ENCODE assay signal across 17 cellular contexts in the genomic region with DNA sequence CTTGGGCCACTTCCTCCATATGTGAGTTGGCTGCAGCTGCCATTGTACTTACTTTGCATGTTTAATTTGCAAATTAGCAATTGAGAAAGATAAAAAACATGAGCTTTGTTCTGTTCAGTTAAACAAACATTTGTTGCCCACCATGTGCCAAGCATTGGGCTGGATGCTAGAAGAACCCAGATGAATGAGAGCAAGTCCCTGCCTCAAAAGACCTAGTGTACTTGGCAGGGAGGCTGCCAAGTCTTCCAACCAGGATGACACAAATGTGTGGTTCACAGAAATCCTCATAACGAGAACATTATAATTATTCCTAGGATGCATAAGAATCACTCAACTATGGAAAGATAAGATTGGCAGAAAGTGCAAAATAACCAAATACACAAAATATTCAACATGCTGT.
A peak's percentile ranks its signal among the peaks of the same experiment; 100 is the strongest.
DNase-seq lines count a peak whose midpoint lies in the region; TF ChIP-seq lines count a peak whose summit lies in the region.
"Had no signal": no experiment of that assay in that cellular context is flagged by ENCODE, and none has a peak within 500 bp of the region (broad histone marks: within the 10 kb centered on the region; RNA-seq: fewer than 3 reads in every experiment).

No MANE protein-coding gene starts in this region.

- TF ChIP-seq CTCF in osteoblast (IDR thresholded peaks at IDR 0.05; ENCODE audit: extremely low read depth, low read depth, low read length): no peak
- no peak for TF ChIP-seq CTCF in HFFc6 (IDR thresholded peaks at IDR 0.05)

- DNase-seq in Ammon's horn (ENCODE audit: low spot score) (peak; percentile 60), NCI-H69 (lab: John Stamatoyannopoulos, UW) (peak; percentile 43), NCI-H748 treated with DMSO at 0.1 percent for 48 hours (lab: John Stamatoyannopoulos, UW) (no peak), osteoblast (ENCODE audit: insufficient read length, low spot score, missing footprints) (no peak), iPS-NIHi7 (ENCODE audit: extremely low spot score) (no peak), HFFc6 (no peak)
- DNase-seq: BE2C; C1 segment of cervical spinal cord; CD4-positive, CD25-positive, alpha-beta regulatory T cell; CD8-positive, alpha-beta memory T cell; COR-L47; DMS 273 treated with DMSO at 0.1 percent for 48 hours; DMS53; DND-41; EL had no signal

- no peaks in the 10 kb centered on the region for H3K36me3 Mint-ChIP-seq in HFFc6 (ENCODE audit: low read depth)
- H3K36me3 Mint-ChIP-seq: CD4-positive, CD25-positive, alpha-beta regulatory T cell; CD8-positive, alpha-beta memory T cell had no signal

- no peaks in the 10 kb centered on the region for H3K79me2 ChIP-seq in osteoblast (ENCODE audit: insufficient read depth, low read length)

- no peaks in the 10 kb centered on the region for H3K36me3 ChIP-seq in osteoblast (ENCODE audit: insufficient read depth, low read length)
- H3K36me3 ChIP-seq: BE2C, HAP-1 had no signal

- H4K20me1 ChIP-seq in osteoblast (ENCODE audit: insufficient read depth, low read length): no peaks in the 10 kb centered on the region

- no peaks in the 10 kb centered on the region for H3K27me3 ChIP-seq in osteoblast (ENCODE audit: insufficient read depth, low read length)
- H3K27me3 ChIP-seq: BE2C had no signal

- no peak overlapping the region for H3K4me2 ChIP-seq in osteoblast (ENCODE audit: insufficient read depth, low read length)

- H2AFZ ChIP-seq in osteoblast (ENCODE audit: low read length): no peak overlapping the region

- H3K4me3 ChIP-seq in osteoblast (ENCODE audit: insufficient read depth, low read length): no peak overlapping the region
- H3K4me3 ChIP-seq: HAP-1 had no signal

- no peak overlapping the region for H3K27ac Mint-ChIP-seq in HFFc6
- H3K27ac Mint-ChIP-seq: CD4-positive, CD25-positive, alpha-beta regulatory T cell; CD8-positive, alpha-beta memory T cell had no signal

- no peaks in the 10 kb centered on the region for H3K4me1 Mint-ChIP-seq in HFFc6 (ENCODE audit: low read depth)
- H3K4me1 Mint-ChIP-seq: CD4-positive, CD25-positive, alpha-beta regulatory T cell; CD8-positive, alpha-beta memory T cell had no signal

- peaks cover 5% of the 10 kb centered on the region for H3K9me3 Mint-ChIP-seq in HFFc6

- H3K27ac ChIP-seq in cingulate gyrus (ENCODE audit: low read depth, low read length) (peak overlapping the region; percentile 10), osteoblast (ENCODE audit: low read depth, low read length) (no peak overlapping the region)

- no peaks in the 10 kb centered on the region for H3K9me3 ChIP-seq in osteoblast (ENCODE audit: low read depth, low read length)
- H3K9me3 ChIP-seq: BE2C, HAP-1 had no signal

- H3K4me1 ChIP-seq in osteoblast (ENCODE audit: insufficient read depth, low read length): no peaks in the 10 kb centered on the region
- H3K4me1 ChIP-seq: BE2C, HAP-1 had no signal

- no peak overlapping the region for H3K4me3 Mint-ChIP-seq in HFFc6
- H3K4me3 Mint-ChIP-seq: CD4-positive, CD25-positive, alpha-beta regulatory T cell; CD8-positive, alpha-beta memory T cell had no signal

- H3K27me3 Mint-ChIP-seq in HFFc6 (ENCODE audit: insufficient read depth): no peaks in the 10 kb centered on the region
- H3K27me3 Mint-ChIP-seq: CD4-positive, CD25-positive, alpha-beta regulatory T cell had no signal

Comparison
In these comparisons a context has a peak if more than half of its experiments do, and no peak if none do; other contexts are left out.
1. DNase-seq: peak in Ammon's horn (single experiment) and NCI-H69 (single experiment); none in NCI-H748 treated with DMSO at 0.1 percent for 48 hours (single experiment), osteoblast (single experiment), iPS-NIHi7 (single experiment) and HFFc6 (single experiment).